Comparison of ENCODE assay signal across 19 cellular contexts in genomic region chr22:46866591-46866990, GRCh38.
DNase-seq lines count a peak whose midpoint lies in the region; ATAC-seq and TF ChIP-seq lines count a peak whose summit lies in the region.
"Had no signal": no experiment of that assay in that cellular context is flagged by ENCODE, and none has a peak within 500 bp of the region (broad histone marks: within the 10 kb centered on the region; RNA-seq: fewer than 3 reads in every experiment).

No MANE protein-coding gene starts in this region.

- H3K27ac ChIP-seq in AG04450 (ENCODE audit: low read depth, low read length) (peak overlapping the region; percentile 70), HUES48 (ENCODE audit: low read depth, low read length) (peak overlapping the region; percentile 76)
- H3K27ac ChIP-seq in CD8-positive, alpha-beta memory T cell (ENCODE audit: low read depth, low read length) = no peak overlapping the region
- H3K27ac ChIP-seq: KMS-11 had no signal

- no peaks in the 10 kb centered on the region for H3K27me3 Mint-ChIP-seq in CD8-positive, alpha-beta memory T cell
- H3K27me3 Mint-ChIP-seq: central memory CD8-positive, alpha-beta T cell; T-cell; type B pancreatic cell had no signal

- no peak overlapping the region for H3K4me3 ChIP-seq in AG04450 (ENCODE audit: low read depth, low read length)
- H3K4me3 ChIP-seq in HUES48 (ENCODE audit: low read depth, low read length) = no peak overlapping the region
- H3K4me3 ChIP-seq in CD8-positive, alpha-beta memory T cell (ENCODE audit: low read length) = no peak overlapping the region
- H3K4me3 ChIP-seq: skin epidermis had no signal

- peaks cover 6% of the 10 kb centered on the region for H3K4me1 ChIP-seq in HUES48 (ENCODE audit: control insufficient read depth, insufficient read depth, low read length)
- H3K4me1 ChIP-seq in CD8-positive, alpha-beta memory T cell (ENCODE audit: insufficient read depth, low read length) = no peaks in the 10 kb centered on the region

- peak; percentile 65 for DNase-seq in AG04450 (ENCODE audit: low read depth, low spot score)
- peak; percentile 25 for DNase-seq in brain pericyte (ENCODE audit: low read depth, low spot score)
- DNase-seq in iPS-NIHi11 (ENCODE audit: low spot score) = peak; percentile 26
- no peak for DNase-seq in CD8-positive, alpha-beta memory T cell
- no peak for DNase-seq in medulla oblongata (ENCODE audit: extremely low spot score)
- DNase-seq: ACHN; activated CD4-positive, alpha-beta T cell treated with anti-CD3 and anti-CD28 coated beads for 4 hours; DMS79 treated with DMSO at 0.1 percent for 48 hours; kidney glomerular epithelial cell; T-cell had no signal

- no peak for ATAC-seq in GM19463 (IDR thresholded peaks at IDR 0.05; ENCODE audit: unreplicated experiment)
- no peak for ATAC-seq in GM19455 (IDR thresholded peaks at IDR 0.05; ENCODE audit: unreplicated experiment)
- ATAC-seq: T-cell had no signal

- TF ChIP-seq CTCF in AG04450 (IDR thresholded peaks at IDR 0.05; ENCODE audit: low read depth, low read length) = no peak

- H3K36me3 ChIP-seq in HUES48 (ENCODE audit: control insufficient read depth, insufficient read depth, low read length) = no peaks in the 10 kb centered on the region; the same call in 1 of the 2 replicates
- H3K36me3 ChIP-seq in CD8-positive, alpha-beta memory T cell (ENCODE audit: insufficient read depth, low read length) = peaks cover 5% of the 10 kb centered on the region

- peaks cover 5% of the 10 kb centered on the region; the same call in 1 of the 2 replicates for H3K9me3 ChIP-seq in AG04450 (ENCODE audit: control insufficient read depth, insufficient read depth, low read length)
- H3K9me3 ChIP-seq in HUES48 (ENCODE audit: control insufficient read depth, insufficient read depth, low read length) = peaks cover 9% of the 10 kb centered on the region; the same call in 1 of the 2 replicates
- H3K9me3 ChIP-seq in CD8-positive, alpha-beta memory T cell (ENCODE audit: low read length) = no peaks in the 10 kb centered on the region

- peaks cover 9 to 17% (median 13%) of the 10 kb centered on the region in 5 donors for H3K9me3 Mint-ChIP-seq in CD8-positive, alpha-beta memory T cell

- POLR2A ChIA-PET in AG04450 (lab: Yijun Ruan, JAX) = interaction anchor here (0.5 kb wide), 1 partner anchor 12 kb away, joined by 9 read pairs; no protein-coding TSS in a partner anchor
- POLR2A ChIA-PET in CD8-positive, alpha-beta memory T cell (lab: Charles Lee) = no interaction called here

- CTCF ChIA-PET in AG04450 (lab: Charles Lee) = interaction anchor here (0.7 kb wide), 1 partner anchor 63 kb away, joined by 3 read pairs; no protein-coding TSS in a partner anchor
- CTCF ChIA-PET in CD8-positive, alpha-beta memory T cell (lab: Charles Lee) = interaction anchor here (1.3 kb wide), 1 partner anchor 63 kb away, joined by 3 read pairs; no protein-coding TSS in a partner anchor

- no peaks in the 10 kb centered on the region for H3K27me3 ChIP-seq in AG04450 (ENCODE audit: control insufficient read depth, insufficient read depth, low read length)
- H3K27me3 ChIP-seq in HUES48 (ENCODE audit: control insufficient read depth, insufficient read depth, low read length) = no peaks in the 10 kb centered on the region
- H3K27me3 ChIP-seq in CD8-positive, alpha-beta memory T cell (ENCODE audit: insufficient read depth, low read length, poor library complexity, severe bottlenecking) = no peaks in the 10 kb centered on the region

- peak overlapping the region in 1 of 8 donors; percentile 23 for H3K27ac Mint-ChIP-seq in CD8-positive, alpha-beta memory T cell
- H3K27ac Mint-ChIP-seq: activated T-helper 2 cell treated with anti-CD3 and anti-CD28 coated beads, Interferon-gamma antibody, Interleukin-2, Interleukin-4, amounts not matched to agents 10 μg/mL and 5 μg/mL and 100 μg/mL, durations not matched to agents 14 hours and 24 hours and 36 hours; T-cell; type B pancreatic cell had no signal

- H3K36me3 Mint-ChIP-seq in CD8-positive, alpha-beta memory T cell = peaks cover 22 to 75% (median 53%) of the 10 kb centered on the region in 3 donors

- peaks cover 17 to 25% (median 18%) of the 10 kb centered on the region in 3 donors for H3K4me1 Mint-ChIP-seq in CD8-positive, alpha-beta memory T cell
- H3K4me1 Mint-ChIP-seq: neural crest cell had no signal

- H3K9ac ChIP-seq in HUES48 (ENCODE audit: low read depth, low read length) = no peak overlapping the region
- H3K9ac ChIP-seq: KMS-11 had no signal

- no peak overlapping the region for H3K4me3 Mint-ChIP-seq in CD8-positive, alpha-beta memory T cell
- H3K4me3 Mint-ChIP-seq: central memory CD8-positive, alpha-beta T cell; neural crest cell; T-cell; type B pancreatic cell had no signal

Comparison
In these comparisons a context has a peak if more than half of its experiments do, and no peak if none do; other contexts are left out.
1. DNase-seq: peak in AG04450 (single experiment), brain pericyte (single experiment) and iPS-NIHi11 (single experiment); none in CD8-positive, alpha-beta memory T cell (0 of 5) and medulla oblongata (single experiment).